In the genomic region with DNA sequence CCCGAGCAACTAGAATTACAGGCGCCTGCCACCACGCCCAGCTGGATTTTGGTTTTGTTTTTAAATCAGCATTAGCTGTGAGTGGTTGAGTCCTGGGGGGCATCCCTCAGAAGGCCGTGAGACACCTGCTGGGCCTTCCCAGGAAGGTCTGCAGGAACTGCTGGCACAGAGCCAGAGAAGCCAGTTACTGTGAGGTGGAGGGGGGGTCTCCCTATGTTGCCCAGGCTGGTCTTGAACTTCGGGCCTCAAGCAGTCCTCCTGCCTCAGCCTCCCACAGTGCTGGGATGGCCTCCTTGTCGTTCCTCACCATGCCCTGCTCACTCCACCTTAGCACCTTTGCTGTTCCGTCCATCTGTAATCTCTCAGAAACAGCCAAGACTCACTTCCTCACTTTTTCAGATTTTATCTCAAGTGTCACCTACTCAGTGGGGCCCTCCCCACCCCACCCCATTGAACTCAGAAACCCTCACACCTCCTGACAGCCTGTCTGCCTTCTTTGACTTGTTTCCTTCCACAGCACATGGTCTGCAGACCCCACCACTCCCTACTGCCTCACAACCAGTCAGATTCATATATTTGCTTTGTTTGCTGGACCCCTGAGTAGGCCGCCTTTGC, we compare ENCODE assay signal across 16 cellular contexts.
"Had no signal": no experiment of that assay in that cellular context is flagged by ENCODE, and none has a peak within 500 bp of the region (broad histone marks: within the 10 kb centered on the region; RNA-seq: fewer than 3 reads in every experiment).

No MANE protein-coding gene starts in this region.

- H3K36me3 Mint-ChIP-seq: activated naive CD8-positive, alpha-beta T cell had no signal

- H3K27ac Mint-ChIP-seq: activated naive CD8-positive, alpha-beta T cell had no signal

- H3K9me3 Mint-ChIP-seq: naive thymus-derived CD4-positive, alpha-beta T cell had no signal

- DNase-seq: activated CD4-positive, alpha-beta T cell treated with anti-CD3 and anti-CD28 coated beads, Interleukin-2, amount 50 U/mL, for 48 hours; activated effector memory CD4-positive, alpha-beta T cell treated with anti-CD3 and anti-CD28 coated beads, Interleukin-2, amount 50 U/mL, for 16 hours; activated T-cell treated with anti-CD3 and anti-CD28 coated beads, Interleukin-2, amount 50 U/mL, for 48 hours; amygdala; body of pancreas; central memory CD4-positive, alpha-beta T cell; hypothalamus; left ventricle myocardium inferior; mucosa of descending colon; naive thymus-derived CD4-positive, alpha-beta T cell; stimulated activated CD4-positive, alpha-beta T cell treated with anti-CD3 and anti-CD28 coated beads, Interleukin-1b, Interleukin-23, amount 100 ng/mL, for 48 hours; stomach; T-helper 9 cell; testis; upper lobe of right lung had no signal

- ATAC-seq: body of pancreas; mucosa of descending colon; naive thymus-derived CD4-positive, alpha-beta T cell; upper lobe of right lung had no signal

- H3K4me3 Mint-ChIP-seq: activated naive CD8-positive, alpha-beta T cell; naive thymus-derived CD4-positive, alpha-beta T cell had no signal

- H3K27me3 Mint-ChIP-seq: activated naive CD8-positive, alpha-beta T cell; naive thymus-derived CD4-positive, alpha-beta T cell had no signal
